In genomic region chrX:53244610-53245009, GRCh38 we compare ENCODE assay signal across 14 cellular contexts. TPM values are rescaled to one million over a fixed set of nuclear protein-coding genes. Genes with fewer than 3 reads are reported as not detected.
DNase-seq lines count a peak whose midpoint lies in the region; ATAC-seq, FAIRE-seq and TF ChIP-seq lines count a peak whose summit lies in the region.
"Had no signal": no experiment of that assay in that cellular context is flagged by ENCODE, and none has a peak within 500 bp of the region (broad histone marks: within the 10 kb centered on the region; RNA-seq: fewer than 3 reads in every experiment).

No MANE protein-coding gene starts in this region.

- TF ChIP-seq EP300 in K562 (IDR thresholded peaks at IDR 0.05; ENCODE audit: low read length): no peak

- DNase-seq in CD8-positive, alpha-beta T cell: no peak
- DNase-seq in K562 (ENCODE audit: extremely low read depth in 1 of 4, low spot score in 3 of 4): peak in 1 of 4 experiments; percentile 19
- no peak for DNase-seq in neural progenitor cell (ENCODE audit: low spot score)
- DNase-seq in ascending aorta (ENCODE audit: low spot score in 2 of 2): no peak
- DNase-seq in GM19240 (ENCODE audit: insufficient read length, low spot score): no peak
- no peak for DNase-seq in activated naive CD4-positive, alpha-beta T cell treated with anti-CD3 and anti-CD28 coated beads, Interleukin-2, amount 50 U/mL, for 72 hours (ENCODE audit: low spot score in 2 of 2)
- no peak for DNase-seq in AG08395 (ENCODE audit: low spot score)
- DNase-seq: activated effector memory CD4-positive, alpha-beta T cell treated with Interleukin-2 at 50 U/mL for 16 hours; body of pancreas; HCEC 1CT; naive B cell; stimulated activated naive CD8-positive, alpha-beta T cell treated with anti-CD3 and anti-CD28 coated beads, Interleukin-15, Interleukin-2, amounts not matched to agents 100 U/mL and 50 U/mL, for 24 hours; uterus had no signal

- 25% methylated on average over 1 of the region's 1 CpG for WGBS in K562 (ENCODE audit: insufficient coverage, low coverage, missing lambda C conversion rate)

- TF ChIP-seq POLR2A in K562 (conservative IDR thresholded peaks at IDR 0.05): no peak

- no peak overlapping the region for H3K4me3 Mint-ChIP-seq in CD8-positive, alpha-beta T cell
- H3K4me3 Mint-ChIP-seq in neural progenitor cell: no peak overlapping the region
- H3K4me3 Mint-ChIP-seq: naive B cell had no signal

- no peak overlapping the region for H2AFZ ChIP-seq in K562 (ENCODE audit: low read depth, low read length)
- no peak overlapping the region for H2AFZ ChIP-seq in neural progenitor cell (replicated peaks)

- H3K4me1 Mint-ChIP-seq in CD8-positive, alpha-beta T cell (ENCODE audit: low read depth): no peaks in the 10 kb centered on the region
- H3K4me1 Mint-ChIP-seq in neural progenitor cell: no peaks in the 10 kb centered on the region
- H3K4me1 Mint-ChIP-seq: naive B cell had no signal

- intact Hi-C loops in CD8-positive, alpha-beta T cell (cut with DNase I, micrococcal nuclease): no loop called here
- intact Hi-C loops in K562 (cut with micrococcal nuclease): no loop called here
- intact Hi-C loops in ascending aorta (cut with DNase I): no loop called here

- H3K9ac ChIP-seq in K562 (ENCODE audit: insufficient read depth in 1 of 2, low read depth in 2 of 2, low read length in 2 of 2) (no peak overlapping the region), neural progenitor cell (no peak overlapping the region)

- no peak overlapping the region for H3K4me3 ChIP-seq in CD8-positive, alpha-beta T cell (ENCODE audit: low read depth, low read length)
- H3K4me3 ChIP-seq in K562 (no peak overlapping the region), neural progenitor cell (no peak overlapping the region), ascending aorta (no peak overlapping the region)
- H3K4me3 ChIP-seq: body of pancreas, uterus had no signal

- CTCF ChIA-PET in CD8-positive, alpha-beta T cell (lab: Charles Lee): interaction anchor here (0.7 kb wide), 1 partner anchor 8 kb away, joined by 4 read pairs; no protein-coding TSS in a partner anchor
- CTCF ChIA-PET in K562 (lab: Yijun Ruan, JAX; ENCODE audit: low intra/inter-chr PET ratio): no interaction called here

- POLR2A ChIA-PET in CD8-positive, alpha-beta T cell (lab: Charles Lee): interaction anchor here (0.6 kb wide), 1 partner anchor 1411 kb away, joined by 3 read pairs; no protein-coding TSS in a partner anchor
- POLR2A ChIA-PET in K562 (lab: Yijun Ruan, JAX): no interaction called here

- H3K27ac ChIP-seq in CD8-positive, alpha-beta T cell (ENCODE audit: low read depth, low read length): no peak overlapping the region
- no peak overlapping the region for H3K27ac ChIP-seq in K562 (ENCODE audit: extremely low read depth, low read depth, low read length)
- H3K27ac ChIP-seq in neural progenitor cell: no peak overlapping the region
- H3K27ac ChIP-seq in ascending aorta: no peak overlapping the region
- H3K27ac ChIP-seq: body of pancreas, uterus had no signal

- FAIRE-seq in K562 (lab: Jason Lieb, UNC): no peak

- H3K9me3 Mint-ChIP-seq in CD8-positive, alpha-beta T cell: no peaks in the 10 kb centered on the region
- H3K9me3 Mint-ChIP-seq in neural progenitor cell: no peaks in the 10 kb centered on the region
- H3K9me3 Mint-ChIP-seq in activated naive CD4-positive, alpha-beta T cell treated with anti-CD3 and anti-CD28 coated beads, Interleukin-2, amount 50 U/mL, for 72 hours: no peaks in the 10 kb centered on the region
- H3K9me3 Mint-ChIP-seq: naive B cell had no signal

- H3F3A ChIP-seq in neural progenitor cell (ENCODE audit: low read depth): no peaks in the 10 kb centered on the region

- H3K4me1 ChIP-seq in CD8-positive, alpha-beta T cell (ENCODE audit: insufficient read depth, low read length): no peaks in the 10 kb centered on the region
- no peaks in the 10 kb centered on the region; a peak in 2 of 5 replicates for H3K4me1 ChIP-seq in K562 (replicated peaks in 1 of 2; ENCODE audit: control insufficient read depth in 2 of 2, insufficient read depth in 2 of 2, low read length in 2 of 2)
- no peaks in the 10 kb centered on the region for H3K4me1 ChIP-seq in neural progenitor cell
- H3K4me1 ChIP-seq in ascending aorta: no peaks in the 10 kb centered on the region
- H3K4me1 ChIP-seq: body of pancreas, uterus had no signal

- no peak overlapping the region for H3K27ac Mint-ChIP-seq in CD8-positive, alpha-beta T cell
- no peak overlapping the region for H3K27ac Mint-ChIP-seq in neural progenitor cell
- H3K27ac Mint-ChIP-seq in activated naive CD4-positive, alpha-beta T cell treated with anti-CD3 and anti-CD28 coated beads, Interleukin-2, amount 50 U/mL, for 72 hours: no peak overlapping the region
- H3K27ac Mint-ChIP-seq: naive B cell had no signal

- H3K9me1 ChIP-seq in K562 (ENCODE audit: control insufficient read depth, insufficient read depth, low read length): no peaks in the 10 kb centered on the region

- TF ChIP-seq CTCF in CD8-positive, alpha-beta T cell (IDR thresholded peaks at IDR 0.05): peak; percentile 36
- TF ChIP-seq CTCF in LNCAP (IDR thresholded peaks at IDR 0.05): 0 out of 2 replicates have a peak, but pooled peaks have one; percentile 29
- peak in 2 of 3 experiments; percentile 6 to 35; a peak in 2 of 6 replicates for TF ChIP-seq CTCF in K562 (IDR thresholded peaks at IDR 0.05 in 2 of 3, conservative IDR thresholded peaks at IDR 0.05 in 1 of 3; ENCODE audit: insufficient read depth in 2 of 3, low read depth in 1 of 3, low read length in 3 of 3)
- TF ChIP-seq CTCF in neural progenitor cell (IDR thresholded peaks at IDR 0.05): peak; percentile 44
- TF ChIP-seq CTCF in ascending aorta (IDR thresholded peaks at IDR 0.05): peak in 1 of 3 experiments; percentile 11

- H3K9me3 ChIP-seq in CD8-positive, alpha-beta T cell (ENCODE audit: low read length): no peaks in the 10 kb centered on the region
- H3K9me3 ChIP-seq in K562 (replicated peaks; ENCODE audit: control insufficient read depth, insufficient read depth, low read depth, low read length) (no peaks in the 10 kb centered on the region), neural progenitor cell (ENCODE audit: low read depth) (no peaks in the 10 kb centered on the region), ascending aorta (no peaks in the 10 kb centered on the region)
- H3K9me3 ChIP-seq: body of pancreas, uterus had no signal

- TF ChIP-seq RAD21 in K562 (CRISPR knock-in tag; conservative IDR thresholded peaks at IDR 0.05 in 1 of 2, IDR thresholded peaks at IDR 0.05 in 1 of 2): no peak

- no peaks in the 10 kb centered on the region for H3K27me3 Mint-ChIP-seq in CD8-positive, alpha-beta T cell (ENCODE audit: low read depth)
- H3K27me3 Mint-ChIP-seq in neural progenitor cell (ENCODE audit: insufficient read depth, low read depth): peaks cover 4% of the 10 kb centered on the region

- H4K20me1 ChIP-seq in K562 (replicated peaks; ENCODE audit: control insufficient read depth, insufficient read depth, low read length) (no peaks in the 10 kb centered on the region), neural progenitor cell (ENCODE audit: low read depth) (no peaks in the 10 kb centered on the region)

- H3K36me3 ChIP-seq in CD8-positive, alpha-beta T cell (ENCODE audit: insufficient read depth, low read length): no peaks in the 10 kb centered on the region
- H3K36me3 ChIP-seq in K562 (ENCODE audit: control insufficient read depth, insufficient read depth, low read length) (peaks cover 61% of the 10 kb centered on the region; the same call in 2 of the 3 replicates), neural progenitor cell (no peaks in the 10 kb centered on the region), ascending aorta (peaks cover 5 to 17% of the 10 kb centered on the region in 2 donors)
- H3K36me3 ChIP-seq: uterus had no signal

- ATAC-seq in CD8-positive, alpha-beta T cell: no peak
- ATAC-seq in K562: no peak
- ATAC-seq in activated naive CD4-positive, alpha-beta T cell treated with anti-CD3 and anti-CD28 coated beads, Interleukin-2, amount 50 U/mL, for 72 hours: no peak
- ATAC-seq: body of pancreas; stimulated activated naive CD8-positive, alpha-beta T cell treated with anti-CD3 and anti-CD28 coated beads, Interleukin-15, Interleukin-2, amounts not matched to agents 100 U/mL and 50 U/mL, for 24 hours had no signal

- H3K4me2 ChIP-seq in K562 (ENCODE audit: insufficient read depth, low read length): no peak overlapping the region
- no peak overlapping the region for H3K4me2 ChIP-seq in neural progenitor cell

- no peaks in the 10 kb centered on the region for H3K79me2 ChIP-seq in K562 (ENCODE audit: control insufficient read depth, insufficient read depth, low read length)
- H3K79me2 ChIP-seq in neural progenitor cell (ENCODE audit: low read depth): no peaks in the 10 kb centered on the region

- BruUV-seq in K562 (replicated peaks; lab: Mats Ljungman, UMichigan): no TSS peak

- H3K27me3 ChIP-seq in CD8-positive, alpha-beta T cell (ENCODE audit: insufficient read depth, low read length): no peaks in the 10 kb centered on the region
- H3K27me3 ChIP-seq in K562 (ENCODE audit: control insufficient read depth in 2 of 2, insufficient read depth in 2 of 2, low read length in 2 of 2) (no peaks in the 10 kb centered on the region), neural progenitor cell (no peaks in the 10 kb centered on the region), ascending aorta (no peaks in the 10 kb centered on the region)
- H3K27me3 ChIP-seq: body of pancreas, uterus had no signal

- in situ Hi-C loops in K562 (cut with MboI): no loop called here

- no peaks in the 10 kb centered on the region for H3K36me3 Mint-ChIP-seq in CD8-positive, alpha-beta T cell
- no peaks in the 10 kb centered on the region for H3K36me3 Mint-ChIP-seq in neural progenitor cell
- no peaks in the 10 kb centered on the region for H3K36me3 Mint-ChIP-seq in activated naive CD4-positive, alpha-beta T cell treated with anti-CD3 and anti-CD28 coated beads, Interleukin-2, amount 50 U/mL, for 72 hours
- H3K36me3 Mint-ChIP-seq: naive B cell had no signal

RNA-seq across cellular contexts. Expression of gene KDM5C, which starts 19.6 kb away (rescaled TPM):
- 100 to 1,000 TPM; 276 to 295 TPM for total RNA-seq in CD8-positive, alpha-beta T cell
- total RNA-seq in K562 (2011; cell fraction: chromatin; rRNA removed; ENCODE audit: low replicate concordance): 402 and 573 TPM in 2 replicates
- 257 and 272 TPM in 2 replicates for total RNA-seq in K562 (2011; cell fraction: nucleolus; rRNA removed)
- total RNA-seq in K562 (2011; cell fraction: nucleoplasm; rRNA removed): 184 and 231 TPM in 2 replicates
- total RNA-seq in K562 (2014; rRNA removed): 61.1 and 82.1 TPM in 2 replicates
- 44.5 and 53.1 TPM in 2 replicates for total RNA-seq in K562 (2014; rRNA removed; fragmentation: Illumina TruSeq; extraction: Trizol)
- 41.4 and 43.4 TPM in 2 replicates for total RNA-seq in K562 (2015; rRNA removed; fragmentation: Illumina TruSeq; extraction: Trizol)
- 110 and 136 TPM in 2 replicates for total RNA-seq in K562 (2021)
- 52.4 and 82.6 TPM in 2 replicates for polyA plus RNA-seq in K562 (2011; rRNA removed)
- 45.7 and 53.1 TPM in 2 replicates for polyA plus RNA-seq in K562 (2011; cell fraction: cytosol; rRNA removed)
- 311 and 369 TPM in 2 replicates for polyA plus RNA-seq in K562 (2011; cell fraction: nucleus; rRNA removed)
- 64.3 and 71.8 TPM in 2 replicates for polyA plus RNA-seq in K562 (2012)
- 59.1 and 66.6 TPM in 2 replicates for polyA plus RNA-seq in K562 (2014; fragmentation: Illumina TruSeq; extraction: Trizol)
- under 1 TPM; 0.62 to 0.83 TPM for polyA plus RNA-seq in K562 (2014; fragmentation: Nextera tagmentation; extraction: Ambion mirVana)
- polyA plus RNA-seq in K562 (2014; rRNA removed): 44.0 and 64.7 TPM in 2 replicates
- polyA minus RNA-seq in K562 (2011; rRNA and poly(A)+ RNA removed): 81.5 and 92.7 TPM in 2 replicates
- polyA minus RNA-seq in K562 (2011; cell fraction: cytosol; rRNA and poly(A)+ RNA removed): 71.3 and 80.0 TPM in 2 replicates
- 113 and 144 TPM in 2 replicates for polyA minus RNA-seq in K562 (2011; cell fraction: nucleus; rRNA and poly(A)+ RNA removed)
- total RNA-seq in neural progenitor cell (ENCODE audit: low replicate concordance): 118 and 223 TPM in 2 replicates
- 71.7 TPM for total RNA-seq in ascending aorta
- total RNA-seq in activated naive CD4-positive, alpha-beta T cell treated with anti-CD3 and anti-CD28 coated beads, Interleukin-2, amount 50 U/mL, for 72 hours: 100 to 1,000 TPM; 101 to 110 TPM

RNA-seq across cellular contexts. Expression of gene IQSEC2, which starts 36.8 kb away (rescaled TPM):
- 1 to 10 TPM in 1 of 2 experiments, under 1 TPM in 1; 0.78 to 1.0 TPM for total RNA-seq in CD8-positive, alpha-beta T cell
- 57.2 and 111 TPM in 2 replicates for total RNA-seq in K562 (2011; cell fraction: chromatin; rRNA removed; ENCODE audit: low replicate concordance)
- total RNA-seq in K562 (2011; cell fraction: nucleolus; rRNA removed): 39.6 and 44.2 TPM in 2 replicates
- total RNA-seq in K562 (2011; cell fraction: nucleoplasm; rRNA removed): 63.2 and 85.5 TPM in 2 replicates
- total RNA-seq in K562 (2014; rRNA removed) (18.9 and 20.1 TPM in 2 replicates), K562 (2014; rRNA removed; fragmentation: Illumina TruSeq; extraction: Trizol) (12.3 TPM in 2 replicates), K562 (2015; rRNA removed; fragmentation: Illumina TruSeq; extraction: Trizol) (10.5 and 11.5 TPM in 2 replicates), K562 (2021) (35.9 and 41.8 TPM in 2 replicates), neural progenitor cell (ENCODE audit: low replicate concordance) (3.5 and 8.3 TPM in 2 replicates), ascending aorta (43.3 TPM)
- polyA plus RNA-seq in K562 (2011; rRNA removed) (23.9 and 25.8 TPM in 2 replicates), K562 (2014; fragmentation: Illumina TruSeq; extraction: Trizol) (31.4 and 32.8 TPM in 2 replicates), K562 (2014; fragmentation: Nextera tagmentation; extraction: Ambion mirVana) (1 to 10 TPM; 2.7 to 2.8 TPM), K562 (2014; rRNA removed) (25.6 and 29.4 TPM in 2 replicates)
- polyA plus RNA-seq in K562 (2011; cell fraction: cytosol; rRNA removed): 17.7 and 23.5 TPM in 2 replicates
- 55.7 and 92.8 TPM in 2 replicates for polyA plus RNA-seq in K562 (2011; cell fraction: nucleus; rRNA removed)
- polyA plus RNA-seq in K562 (2012): 24.4 and 70.9 TPM in 2 replicates
- 14.2 and 18.2 TPM in 2 replicates for polyA minus RNA-seq in K562 (2011; rRNA and poly(A)+ RNA removed)
- 16.8 and 18.3 TPM in 2 replicates for polyA minus RNA-seq in K562 (2011; cell fraction: cytosol; rRNA and poly(A)+ RNA removed)
- 32.3 and 34.9 TPM in 2 replicates for polyA minus RNA-seq in K562 (2011; cell fraction: nucleus; rRNA and poly(A)+ RNA removed)
- under 1 TPM in 1 of 2 donors, not detected in 1; 0.58 TPM for total RNA-seq in activated naive CD4-positive, alpha-beta T cell treated with anti-CD3 and anti-CD28 coated beads, Interleukin-2, amount 50 U/mL, for 72 hours
